In the genomic region with DNA sequence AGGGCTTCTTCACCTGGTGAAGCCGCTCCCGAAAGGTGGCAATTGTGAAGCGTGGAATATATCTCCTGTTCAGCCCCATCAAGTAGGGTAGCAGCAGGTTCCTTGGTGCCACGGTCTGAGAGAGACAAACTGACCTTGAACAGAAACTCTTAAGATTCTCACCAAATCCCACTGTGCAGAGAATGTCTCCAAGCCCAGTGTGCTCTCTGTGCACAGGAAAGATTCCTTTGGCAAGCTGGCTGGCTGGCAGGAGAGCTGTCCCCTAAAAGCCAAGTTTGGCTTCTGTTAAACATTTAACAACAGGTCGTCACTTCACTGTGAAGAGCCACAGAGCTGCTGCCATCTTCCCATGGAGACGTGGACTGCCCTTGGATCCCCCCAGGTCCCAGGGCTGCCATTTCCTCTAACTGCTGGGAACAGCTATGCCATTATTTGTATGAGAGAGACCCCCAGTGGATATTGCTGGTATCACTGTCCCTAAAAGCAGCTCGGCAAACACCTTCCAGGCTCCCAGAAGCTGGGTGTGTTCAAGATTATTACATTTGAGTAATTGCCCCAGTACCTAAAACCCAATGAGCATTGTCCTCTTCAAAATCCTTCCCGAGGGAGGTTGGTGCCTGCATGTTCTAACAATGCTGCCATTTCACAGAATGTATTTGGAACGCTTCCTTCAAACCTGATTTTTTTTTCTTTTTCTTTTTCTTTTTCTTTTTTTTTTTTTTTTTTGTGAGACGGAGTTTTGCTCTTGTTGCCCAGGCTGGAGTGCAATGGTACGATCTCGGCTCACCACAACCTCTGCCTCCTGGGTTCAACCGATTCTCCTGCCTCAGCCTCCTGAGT, we compare ENCODE assay signal across 8 cellular contexts.
DNase-seq lines count a peak whose midpoint lies in the region; ATAC-seq and TF ChIP-seq lines count a peak whose summit lies in the region.

No MANE protein-coding gene starts in this region.

- H3K9me3 ChIP-seq in WERI-Rb-1 (ENCODE audit: severe bottlenecking) (no peaks in the 10 kb centered on the region), lower lobe of right lung (no peaks in the 10 kb centered on the region)

- peak in 5 of 6 experiments; percentile 7 to 61 (median 25) for DNase-seq in stimulated activated naive CD4-positive, alpha-beta T cell (lab: John Stamatoyannopoulos, UW)
- no peak for DNase-seq in stimulated activated naive CD4-positive, alpha-beta T cell treated with Interleukin-2 at 50 U/mL for 16 hours (lab: John Stamatoyannopoulos, UW)
- DNase-seq in NCI-H2196 (lab: John Stamatoyannopoulos, UW; ENCODE audit: unreplicated experiment): peak; percentile 65
- peak; percentile 75 for DNase-seq in WERI-Rb-1
- peak in 4 of 10 donors; percentile 36 to 70 (median 58) for DNase-seq in dorsolateral prefrontal cortex
- no peak for DNase-seq in lower lobe of right lung
- peak; percentile 88 for DNase-seq in superior temporal gyrus (ENCODE audit: extremely low spot score)

- H3K36me3 ChIP-seq in WERI-Rb-1 (no peaks in the 10 kb centered on the region), lower lobe of right lung (no peaks in the 10 kb centered on the region)

- no peak overlapping the region for H3K4me3 ChIP-seq in WERI-Rb-1 (ENCODE audit: low read depth, low read length)
- H3K4me3 ChIP-seq in dorsolateral prefrontal cortex: peak overlapping the region in 1 of 59 donors; percentile 20
- no peak overlapping the region for H3K4me3 ChIP-seq in lower lobe of right lung

- H3K27me3 ChIP-seq in WERI-Rb-1 (ENCODE audit: insufficient read depth, low read depth, severe bottlenecking) (no peaks in the 10 kb centered on the region), dorsolateral prefrontal cortex (no peaks in the 10 kb centered on the region), lower lobe of right lung (ENCODE audit: low read depth) (no peaks in the 10 kb centered on the region)

- peaks cover 60% of the 10 kb centered on the region for H3K4me1 ChIP-seq in lower lobe of right lung

- ATAC-seq in HG03095 (IDR thresholded peaks at IDR 0.05; ENCODE audit: unreplicated experiment) (peak; percentile 56), lower lobe of right lung (peak; percentile 79 to 80)

- intact Hi-C loops in dorsolateral prefrontal cortex (cut with DNase I) (loop anchor here (1.0 to 10.0 kb wide), 3 partner anchors 357 to 694 kb away; no protein-coding TSS in a partner anchor), lower lobe of right lung (cut with DNase I) (no loop called here)

- H3K27ac ChIP-seq in WERI-Rb-1: no peak overlapping the region
- H3K27ac ChIP-seq in dorsolateral prefrontal cortex: no peak overlapping the region
- H3K27ac ChIP-seq in lower lobe of right lung: no peak overlapping the region

- TF ChIP-seq CTCF in WERI-Rb-1 (IDR thresholded peaks at IDR 0.05; ENCODE audit: low read depth, low read length) (peak; percentile 76), dorsolateral prefrontal cortex (IDR thresholded peaks at IDR 0.05 in 54 of 56, conservative IDR thresholded peaks at IDR 0.05 in 2 of 56; ENCODE audit: low read depth in 1 of 56, partially characterized antibody in 56 of 56) (peak in 55 of 56 donors; percentile 73 to 96 (median 88)), lower lobe of right lung (IDR thresholded peaks at IDR 0.05) (peak; percentile 80)

Comparison
In these comparisons a context has a peak if more than half of its experiments do, and no peak if none do; other contexts are left out.
1. DNase-seq: peak in stimulated activated naive CD4-positive, alpha-beta T cell (5 of 6), NCI-H2196 (single experiment), WERI-Rb-1 (single experiment) and superior temporal gyrus (single experiment); none in stimulated activated naive CD4-positive, alpha-beta T cell treated with Interleukin-2 at 50 U/mL for 16 hours (single experiment) and lower lobe of right lung (single experiment).
2. Peak in every context shown above with its lines, with median percentiles within 50 percentile points of each other: CTCF ChIP-seq.